2 cellular contexts compared by ENCODE assay signal in the genomic region with DNA sequence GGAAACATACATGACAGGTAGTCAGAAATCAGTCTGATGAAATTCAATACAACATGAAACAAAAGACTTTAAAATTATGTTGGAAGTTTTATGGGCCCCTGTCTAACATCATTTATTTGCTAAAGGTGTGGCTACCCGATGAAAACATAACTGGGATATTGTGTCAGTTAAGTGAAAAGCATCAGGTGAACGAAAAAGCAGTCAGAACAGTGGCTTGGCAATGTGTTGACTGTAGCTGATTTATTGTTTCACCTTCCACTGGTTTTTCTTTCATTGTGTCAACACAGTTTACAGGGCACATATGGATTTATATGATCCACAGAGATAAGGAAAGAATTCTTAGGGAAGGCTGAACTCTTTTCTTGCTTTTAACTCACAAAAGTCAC.
TF ChIP-seq lines count a peak whose summit lies in the region.

No MANE protein-coding gene starts in this region.

TF ChIP-seq in HEK293, 187 proteins besides CTCF, POLR2A, EP300 and RAD21 (continued from another document and continues in another):
- TF ChIP-seq, protein P1, sequence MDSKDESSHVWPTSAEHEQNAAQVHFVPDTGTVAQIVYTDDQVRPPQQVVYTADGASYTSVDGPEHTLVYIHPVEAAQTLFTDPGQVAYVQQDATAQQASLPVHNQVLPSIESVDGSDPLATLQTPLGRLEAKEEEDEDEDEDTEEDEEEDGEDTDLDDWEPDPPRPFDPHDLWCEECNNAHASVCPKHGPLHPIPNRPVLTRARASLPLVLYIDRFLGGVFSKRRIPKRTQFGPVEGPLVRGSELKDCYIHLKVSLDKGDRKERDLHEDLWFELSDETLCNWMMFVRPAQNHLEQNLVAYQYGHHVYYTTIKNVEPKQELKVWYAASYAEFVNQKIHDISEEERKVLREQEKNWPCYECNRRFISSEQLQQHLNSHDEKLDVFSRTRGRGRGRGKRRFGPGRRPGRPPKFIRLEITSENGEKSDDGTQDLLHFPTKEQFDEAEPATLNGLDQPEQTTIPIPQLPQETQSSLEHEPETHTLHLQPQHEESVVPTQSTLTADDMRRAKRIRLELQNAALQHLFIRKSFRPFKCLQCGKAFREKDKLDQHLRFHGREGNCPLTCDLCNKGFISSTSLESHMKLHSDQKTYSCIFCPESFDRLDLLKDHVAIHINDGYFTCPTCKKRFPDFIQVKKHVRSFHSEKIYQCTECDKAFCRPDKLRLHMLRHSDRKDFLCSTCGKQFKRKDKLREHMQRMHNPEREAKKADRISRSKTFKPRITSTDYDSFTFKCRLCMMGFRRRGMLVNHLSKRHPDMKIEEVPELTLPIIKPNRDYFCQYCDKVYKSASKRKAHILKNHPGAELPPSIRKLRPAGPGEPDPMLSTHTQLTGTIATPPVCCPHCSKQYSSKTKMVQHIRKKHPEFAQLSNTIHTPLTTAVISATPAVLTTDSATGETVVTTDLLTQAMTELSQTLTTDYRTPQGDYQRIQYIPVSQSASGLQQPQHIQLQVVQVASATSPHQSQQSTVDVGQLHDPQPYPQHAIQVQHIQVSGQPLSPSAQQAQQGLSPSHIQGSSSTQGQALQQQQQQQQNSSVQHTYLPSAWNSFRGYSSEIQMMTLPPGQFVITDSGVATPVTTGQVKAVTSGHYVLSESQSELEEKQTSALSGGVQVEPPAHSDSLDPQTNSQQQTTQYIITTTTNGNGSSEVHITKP (tag by site-specific recombination; IDR thresholded peaks at IDR 0.05), result peak; percentile 31; the same call in 1 of the 2 replicates
- TF ChIP-seq ZNF561 (tag by site-specific recombination; IDR thresholded peaks at IDR 0.05; ENCODE audit: borderline replicate concordance) (0 out of 2 replicates have a peak, but pooled peaks have one; percentile 23), SCRT1 (tag by site-specific recombination; IDR thresholded peaks at IDR 0.05; ENCODE audit: borderline replicate concordance) (peak; percentile 80), KLF7 (tag by site-specific recombination; IDR thresholded peaks at IDR 0.05; ENCODE audit: borderline replicate concordance) (peak; percentile 96; the same call in 1 of the 2 replicates), WT1 (tag by site-specific recombination; IDR thresholded peaks at IDR 0.05) (peak; percentile 61), ZBTB48 (tag by site-specific recombination; IDR thresholded peaks at IDR 0.05) (peak; percentile 23; the same call in 1 of the 2 replicates), GFI1B (tag by site-specific recombination; IDR thresholded peaks at IDR 0.05) (peak; percentile 80; the same call in 1 of the 2 replicates), ZNF768 (tag by site-specific recombination; IDR thresholded peaks at IDR 0.05) (no peak), SETDB1 (IDR thresholded peaks at IDR 0.05; ENCODE audit: insufficient read length, low read length) (no peak), ZNF629 (tag by site-specific recombination; IDR thresholded peaks at IDR 0.05) (peak; percentile 41), ZNF140 (tag by site-specific recombination; IDR thresholded peaks at IDR 0.05) (no peak), BCL11A (tag by site-specific recombination; IDR thresholded peaks at IDR 0.05; ENCODE audit: low read depth) (peak; percentile 67; the same call in 1 of the 2 replicates), KLF1 (tag by site-specific recombination; IDR thresholded peaks at IDR 0.05) (peak; percentile 87), ZNF843 (tag by site-specific recombination; IDR thresholded peaks at IDR 0.05) (peak; percentile 90), FEZF1 (tag by site-specific recombination; IDR thresholded peaks at IDR 0.05) (peak; percentile 90), OVOL3 (tag by site-specific recombination; IDR thresholded peaks at IDR 0.05) (peak; percentile 81; the same call in 1 of the 2 replicates), KLF8 (tag by site-specific recombination; IDR thresholded peaks at IDR 0.05) (peak; percentile 92), ZNF354C (tag by site-specific recombination; IDR thresholded peaks at IDR 0.05; ENCODE audit: borderline replicate concordance, low read depth) (no peak)
- TF ChIP-seq, protein P2, sequence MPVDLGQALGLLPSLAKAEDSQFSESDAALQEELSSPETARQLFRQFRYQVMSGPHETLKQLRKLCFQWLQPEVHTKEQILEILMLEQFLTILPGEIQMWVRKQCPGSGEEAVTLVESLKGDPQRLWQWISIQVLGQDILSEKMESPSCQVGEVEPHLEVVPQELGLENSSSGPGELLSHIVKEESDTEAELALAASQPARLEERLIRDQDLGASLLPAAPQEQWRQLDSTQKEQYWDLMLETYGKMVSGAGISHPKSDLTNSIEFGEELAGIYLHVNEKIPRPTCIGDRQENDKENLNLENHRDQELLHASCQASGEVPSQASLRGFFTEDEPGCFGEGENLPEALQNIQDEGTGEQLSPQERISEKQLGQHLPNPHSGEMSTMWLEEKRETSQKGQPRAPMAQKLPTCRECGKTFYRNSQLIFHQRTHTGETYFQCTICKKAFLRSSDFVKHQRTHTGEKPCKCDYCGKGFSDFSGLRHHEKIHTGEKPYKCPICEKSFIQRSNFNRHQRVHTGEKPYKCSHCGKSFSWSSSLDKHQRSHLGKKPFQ (tag by site-specific recombination; IDR thresholded peaks at IDR 0.05), result 0 out of 2 replicates have a peak, but pooled peaks have one; percentile 16
- TF ChIP-seq, protein P3, sequence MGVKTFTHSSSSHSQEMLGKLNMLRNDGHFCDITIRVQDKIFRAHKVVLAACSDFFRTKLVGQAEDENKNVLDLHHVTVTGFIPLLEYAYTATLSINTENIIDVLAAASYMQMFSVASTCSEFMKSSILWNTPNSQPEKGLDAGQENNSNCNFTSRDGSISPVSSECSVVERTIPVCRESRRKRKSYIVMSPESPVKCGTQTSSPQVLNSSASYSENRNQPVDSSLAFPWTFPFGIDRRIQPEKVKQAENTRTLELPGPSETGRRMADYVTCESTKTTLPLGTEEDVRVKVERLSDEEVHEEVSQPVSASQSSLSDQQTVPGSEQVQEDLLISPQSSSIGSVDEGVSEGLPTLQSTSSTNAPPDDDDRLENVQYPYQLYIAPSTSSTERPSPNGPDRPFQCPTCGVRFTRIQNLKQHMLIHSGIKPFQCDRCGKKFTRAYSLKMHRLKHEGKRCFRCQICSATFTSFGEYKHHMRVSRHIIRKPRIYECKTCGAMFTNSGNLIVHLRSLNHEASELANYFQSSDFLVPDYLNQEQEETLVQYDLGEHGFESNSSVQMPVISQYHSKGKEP (tag by site-specific recombination; IDR thresholded peaks at IDR 0.05), result 0 out of 2 replicates have a peak, but pooled peaks have one; percentile 23
- TF ChIP-seq, protein P4, sequence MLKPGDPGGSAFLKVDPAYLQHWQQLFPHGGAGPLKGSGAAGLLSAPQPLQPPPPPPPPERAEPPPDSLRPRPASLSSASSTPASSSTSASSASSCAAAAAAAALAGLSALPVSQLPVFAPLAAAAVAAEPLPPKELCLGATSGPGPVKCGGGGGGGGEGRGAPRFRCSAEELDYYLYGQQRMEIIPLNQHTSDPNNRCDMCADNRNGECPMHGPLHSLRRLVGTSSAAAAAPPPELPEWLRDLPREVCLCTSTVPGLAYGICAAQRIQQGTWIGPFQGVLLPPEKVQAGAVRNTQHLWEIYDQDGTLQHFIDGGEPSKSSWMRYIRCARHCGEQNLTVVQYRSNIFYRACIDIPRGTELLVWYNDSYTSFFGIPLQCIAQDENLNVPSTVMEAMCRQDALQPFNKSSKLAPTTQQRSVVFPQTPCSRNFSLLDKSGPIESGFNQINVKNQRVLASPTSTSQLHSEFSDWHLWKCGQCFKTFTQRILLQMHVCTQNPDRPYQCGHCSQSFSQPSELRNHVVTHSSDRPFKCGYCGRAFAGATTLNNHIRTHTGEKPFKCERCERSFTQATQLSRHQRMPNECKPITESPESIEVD (tag by site-specific recombination; IDR thresholded peaks at IDR 0.05), result peak; percentile 97

TF ChIP-seq in SK-N-SH treated with all-trans-retinoic acid at 6 μM for 48 hours, 23 proteins besides CTCF, POLR2A, EP300 and RAD21 (continued from another document):
- TF ChIP-seq, protein P5, sequence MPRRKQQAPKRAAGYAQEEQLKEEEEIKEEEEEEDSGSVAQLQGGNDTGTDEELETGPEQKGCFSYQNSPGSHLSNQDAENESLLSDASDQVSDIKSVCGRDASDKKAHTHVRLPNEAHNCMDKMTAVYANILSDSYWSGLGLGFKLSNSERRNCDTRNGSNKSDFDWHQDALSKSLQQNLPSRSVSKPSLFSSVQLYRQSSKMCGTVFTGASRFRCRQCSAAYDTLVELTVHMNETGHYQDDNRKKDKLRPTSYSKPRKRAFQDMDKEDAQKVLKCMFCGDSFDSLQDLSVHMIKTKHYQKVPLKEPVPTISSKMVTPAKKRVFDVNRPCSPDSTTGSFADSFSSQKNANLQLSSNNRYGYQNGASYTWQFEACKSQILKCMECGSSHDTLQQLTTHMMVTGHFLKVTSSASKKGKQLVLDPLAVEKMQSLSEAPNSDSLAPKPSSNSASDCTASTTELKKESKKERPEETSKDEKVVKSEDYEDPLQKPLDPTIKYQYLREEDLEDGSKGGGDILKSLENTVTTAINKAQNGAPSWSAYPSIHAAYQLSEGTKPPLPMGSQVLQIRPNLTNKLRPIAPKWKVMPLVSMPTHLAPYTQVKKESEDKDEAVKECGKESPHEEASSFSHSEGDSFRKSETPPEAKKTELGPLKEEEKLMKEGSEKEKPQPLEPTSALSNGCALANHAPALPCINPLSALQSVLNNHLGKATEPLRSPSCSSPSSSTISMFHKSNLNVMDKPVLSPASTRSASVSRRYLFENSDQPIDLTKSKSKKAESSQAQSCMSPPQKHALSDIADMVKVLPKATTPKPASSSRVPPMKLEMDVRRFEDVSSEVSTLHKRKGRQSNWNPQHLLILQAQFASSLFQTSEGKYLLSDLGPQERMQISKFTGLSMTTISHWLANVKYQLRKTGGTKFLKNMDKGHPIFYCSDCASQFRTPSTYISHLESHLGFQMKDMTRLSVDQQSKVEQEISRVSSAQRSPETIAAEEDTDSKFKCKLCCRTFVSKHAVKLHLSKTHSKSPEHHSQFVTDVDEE (CRISPR knock-in tag; IDR thresholded peaks at IDR 0.05), result no peak
- TF ChIP-seq ZNF8 (CRISPR knock-in tag; IDR thresholded peaks at IDR 0.05) (no peak), ISL1 (CRISPR knock-in tag; IDR thresholded peaks at IDR 0.05) (no peak), BACH2 (CRISPR knock-in tag; IDR thresholded peaks at IDR 0.05; ENCODE audit: borderline replicate concordance) (no peak), ZNF70 (CRISPR knock-in tag; IDR thresholded peaks at IDR 0.05) (no peak)
- TF ChIP-seq, protein P6, sequence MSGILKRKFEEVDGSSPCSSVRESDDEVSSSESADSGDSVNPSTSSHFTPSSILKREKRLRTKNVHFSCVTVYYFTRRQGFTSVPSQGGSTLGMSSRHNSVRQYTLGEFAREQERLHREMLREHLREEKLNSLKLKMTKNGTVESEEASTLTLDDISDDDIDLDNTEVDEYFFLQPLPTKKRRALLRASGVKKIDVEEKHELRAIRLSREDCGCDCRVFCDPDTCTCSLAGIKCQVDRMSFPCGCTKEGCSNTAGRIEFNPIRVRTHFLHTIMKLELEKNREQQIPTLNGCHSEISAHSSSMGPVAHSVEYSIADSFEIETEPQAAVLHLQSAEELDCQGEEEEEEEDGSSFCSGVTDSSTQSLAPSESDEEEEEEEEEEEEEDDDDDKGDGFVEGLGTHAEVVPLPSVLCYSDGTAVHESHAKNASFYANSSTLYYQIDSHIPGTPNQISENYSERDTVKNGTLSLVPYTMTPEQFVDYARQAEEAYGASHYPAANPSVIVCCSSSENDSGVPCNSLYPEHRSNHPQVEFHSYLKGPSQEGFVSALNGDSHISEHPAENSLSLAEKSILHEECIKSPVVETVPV (CRISPR knock-in tag; IDR thresholded peaks at IDR 0.05), result no peak
- TF ChIP-seq, protein P7, sequence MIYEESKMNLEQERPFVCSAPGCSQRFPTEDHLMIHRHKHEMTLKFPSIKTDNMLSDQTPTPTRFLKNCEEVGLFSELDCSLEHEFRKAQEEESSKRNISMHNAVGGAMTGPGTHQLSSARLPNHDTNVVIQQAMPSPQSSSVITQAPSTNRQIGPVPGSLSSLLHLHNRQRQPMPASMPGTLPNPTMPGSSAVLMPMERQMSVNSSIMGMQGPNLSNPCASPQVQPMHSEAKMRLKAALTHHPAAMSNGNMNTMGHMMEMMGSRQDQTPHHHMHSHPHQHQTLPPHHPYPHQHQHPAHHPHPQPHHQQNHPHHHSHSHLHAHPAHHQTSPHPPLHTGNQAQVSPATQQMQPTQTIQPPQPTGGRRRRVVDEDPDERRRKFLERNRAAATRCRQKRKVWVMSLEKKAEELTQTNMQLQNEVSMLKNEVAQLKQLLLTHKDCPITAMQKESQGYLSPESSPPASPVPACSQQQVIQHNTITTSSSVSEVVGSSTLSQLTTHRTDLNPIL (CRISPR knock-in tag; IDR thresholded peaks at IDR 0.05; ENCODE audit: low read depth), result no peak
TF ChIP-seq in SK-N-SH treated with all-trans-retinoic acid at 6 μM for 48 hours: peak in this region for 0.
